ENCODE assay signal across 10 cellular contexts in the genomic region with DNA sequence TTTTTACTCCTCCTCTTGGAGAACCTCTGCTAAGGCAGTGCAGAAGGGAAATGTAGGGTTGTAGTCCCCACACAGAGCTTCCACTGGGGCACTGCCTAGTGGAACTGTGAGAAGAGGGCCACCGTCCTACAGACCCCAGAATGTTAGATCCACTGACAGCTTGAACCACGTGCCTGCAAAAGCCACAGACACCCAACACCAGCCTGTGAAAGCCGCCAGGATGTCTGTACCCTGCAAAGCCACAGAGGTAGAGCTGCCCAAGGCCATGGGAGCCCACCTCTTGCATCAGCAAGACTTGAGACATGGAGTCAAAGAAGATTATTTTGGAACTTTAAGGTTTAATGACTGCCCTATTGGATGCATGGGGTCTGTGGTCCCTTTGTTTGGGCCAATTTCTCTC.
"Had no signal": no experiment of that assay in that cellular context is flagged by ENCODE, and none has a peak within 500 bp of the region (broad histone marks: within the 10 kb centered on the region; RNA-seq: fewer than 3 reads in every experiment).

No MANE protein-coding gene starts in this region.

- DNase-seq: GM23248, GOT3, H7, HFFc6 had no signal

- FAIRE-seq: HepG2, K562 had no signal

- H3K4me1 ChIP-seq: HAP-1 had no signal

- H3K4me3 Mint-ChIP-seq: HFFc6, IgD-negative memory B cell had no signal

- H2AFZ ChIP-seq: GM23248 had no signal

- H3K27ac Mint-ChIP-seq: HFFc6 had no signal

- H3K9me3 ChIP-seq: HAP-1 had no signal

- H3K36me3 ChIP-seq: HAP-1 had no signal

- H3K4me1 Mint-ChIP-seq: IgD-negative memory B cell had no signal

- H3K9ac ChIP-seq: GM23248 had no signal

- H3K27ac ChIP-seq: GM23248, HL-60 had no signal

- ATAC-seq: HCT116, HepG2, K562 had no signal

- H3K4me3 ChIP-seq: GM23248, HAP-1, K562 had no signal

- H3K36me3 Mint-ChIP-seq: IgD-negative memory B cell had no signal
